1 cellular context compared by ENCODE assay signal in the genomic region with DNA sequence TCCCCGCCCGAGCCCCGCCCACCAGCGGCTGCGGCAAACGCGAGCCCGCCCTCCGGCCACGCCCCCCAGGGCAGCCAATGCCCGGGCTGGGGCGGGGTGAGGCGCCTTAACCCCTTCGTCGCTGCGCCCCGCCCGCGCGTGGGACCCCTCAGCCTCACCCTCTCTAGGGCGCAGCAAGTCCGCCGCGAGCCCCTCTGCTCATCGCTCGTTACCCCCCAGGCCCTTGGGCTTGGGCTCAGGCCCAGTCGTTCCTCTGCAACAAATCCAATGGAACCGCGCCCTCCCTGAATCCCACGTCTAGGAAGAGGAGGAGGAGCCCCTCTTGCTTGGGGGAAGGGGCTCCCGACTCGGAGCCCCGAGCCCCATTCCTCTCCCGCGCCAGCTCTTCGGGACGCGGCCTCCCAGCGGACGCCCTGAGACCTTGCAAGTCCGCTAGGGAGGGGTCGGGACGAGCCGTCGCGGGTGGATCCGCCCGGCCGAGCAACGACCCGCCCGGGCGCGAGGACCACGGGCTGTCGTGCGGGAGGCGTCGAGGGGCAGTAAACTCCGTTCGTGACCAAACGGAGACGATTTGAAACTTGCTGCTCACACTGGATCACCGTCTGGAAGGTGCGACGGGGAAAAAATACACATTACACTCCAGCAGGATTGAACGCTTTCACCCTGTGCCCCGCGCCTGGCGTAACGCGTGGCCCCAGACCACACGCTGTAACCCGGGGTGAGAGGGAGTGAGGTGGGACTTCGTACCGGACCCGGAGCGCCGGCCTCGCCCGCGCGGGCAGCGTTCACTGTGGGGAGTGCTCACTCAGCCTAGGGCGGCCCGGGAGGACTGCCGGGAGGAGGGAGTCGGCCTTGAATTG.
TF ChIP-seq lines count a peak whose summit lies in the region.

No MANE protein-coding gene starts in this region.

TF ChIP-seq in HEK293, 187 proteins besides CTCF, POLR2A, EP300 and RAD21 (continued from another document):
- TF ChIP-seq, protein P1, sequence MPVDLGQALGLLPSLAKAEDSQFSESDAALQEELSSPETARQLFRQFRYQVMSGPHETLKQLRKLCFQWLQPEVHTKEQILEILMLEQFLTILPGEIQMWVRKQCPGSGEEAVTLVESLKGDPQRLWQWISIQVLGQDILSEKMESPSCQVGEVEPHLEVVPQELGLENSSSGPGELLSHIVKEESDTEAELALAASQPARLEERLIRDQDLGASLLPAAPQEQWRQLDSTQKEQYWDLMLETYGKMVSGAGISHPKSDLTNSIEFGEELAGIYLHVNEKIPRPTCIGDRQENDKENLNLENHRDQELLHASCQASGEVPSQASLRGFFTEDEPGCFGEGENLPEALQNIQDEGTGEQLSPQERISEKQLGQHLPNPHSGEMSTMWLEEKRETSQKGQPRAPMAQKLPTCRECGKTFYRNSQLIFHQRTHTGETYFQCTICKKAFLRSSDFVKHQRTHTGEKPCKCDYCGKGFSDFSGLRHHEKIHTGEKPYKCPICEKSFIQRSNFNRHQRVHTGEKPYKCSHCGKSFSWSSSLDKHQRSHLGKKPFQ (tag by site-specific recombination; IDR thresholded peaks at IDR 0.05), result peak; percentile 74
- TF ChIP-seq KLF9 (tag by site-specific recombination; IDR thresholded peaks at IDR 0.05; ENCODE audit: low read depth), result peak; percentile 14
- peak; percentile 41; the same call in 1 of the 2 replicates for TF ChIP-seq ZFHX2 (tag by site-specific recombination; conservative IDR thresholded peaks at IDR 0.05)
- peak; percentile 86; the same call in 1 of the 2 replicates for TF ChIP-seq ZNF777 (tag by site-specific recombination; IDR thresholded peaks at IDR 0.05; ENCODE audit: borderline replicate concordance)
- TF ChIP-seq SCRT2 (tag by site-specific recombination; IDR thresholded peaks at IDR 0.05), result 0 out of 2 replicates have a peak, but pooled peaks have one; percentile 9
- peak; percentile 99 for TF ChIP-seq ZBTB7A (tag by site-specific recombination; IDR thresholded peaks at IDR 0.05; ENCODE audit: low read depth)
- peak; percentile 78 for TF ChIP-seq ZNF391 (tag by site-specific recombination; IDR thresholded peaks at IDR 0.05; ENCODE audit: borderline replicate concordance, low read depth)
- peak; percentile 65 for TF ChIP-seq ZNF341 (tag by site-specific recombination; IDR thresholded peaks at IDR 0.05; ENCODE audit: low read depth)
- peak; percentile 96 for TF ChIP-seq ZNF600 (tag by site-specific recombination; IDR thresholded peaks at IDR 0.05)
- peak; percentile 87 for TF ChIP-seq SP3 (tag by site-specific recombination; IDR thresholded peaks at IDR 0.05)
- no peak for TF ChIP-seq HOXD13 (CRISPR knock-in tag; IDR thresholded peaks at IDR 0.05; ENCODE audit: borderline replicate concordance)
- TF ChIP-seq, protein P2, sequence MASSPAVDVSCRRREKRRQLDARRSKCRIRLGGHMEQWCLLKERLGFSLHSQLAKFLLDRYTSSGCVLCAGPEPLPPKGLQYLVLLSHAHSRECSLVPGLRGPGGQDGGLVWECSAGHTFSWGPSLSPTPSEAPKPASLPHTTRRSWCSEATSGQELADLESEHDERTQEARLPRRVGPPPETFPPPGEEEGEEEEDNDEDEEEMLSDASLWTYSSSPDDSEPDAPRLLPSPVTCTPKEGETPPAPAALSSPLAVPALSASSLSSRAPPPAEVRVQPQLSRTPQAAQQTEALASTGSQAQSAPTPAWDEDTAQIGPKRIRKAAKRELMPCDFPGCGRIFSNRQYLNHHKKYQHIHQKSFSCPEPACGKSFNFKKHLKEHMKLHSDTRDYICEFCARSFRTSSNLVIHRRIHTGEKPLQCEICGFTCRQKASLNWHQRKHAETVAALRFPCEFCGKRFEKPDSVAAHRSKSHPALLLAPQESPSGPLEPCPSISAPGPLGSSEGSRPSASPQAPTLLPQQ (tag by site-specific recombination; IDR thresholded peaks at IDR 0.05), result peak; percentile 84
- TF ChIP-seq ZFP69B (tag by site-specific recombination; IDR thresholded peaks at IDR 0.05), result peak; percentile 46; the same call in 1 of the 2 replicates
- TF ChIP-seq, protein P3, sequence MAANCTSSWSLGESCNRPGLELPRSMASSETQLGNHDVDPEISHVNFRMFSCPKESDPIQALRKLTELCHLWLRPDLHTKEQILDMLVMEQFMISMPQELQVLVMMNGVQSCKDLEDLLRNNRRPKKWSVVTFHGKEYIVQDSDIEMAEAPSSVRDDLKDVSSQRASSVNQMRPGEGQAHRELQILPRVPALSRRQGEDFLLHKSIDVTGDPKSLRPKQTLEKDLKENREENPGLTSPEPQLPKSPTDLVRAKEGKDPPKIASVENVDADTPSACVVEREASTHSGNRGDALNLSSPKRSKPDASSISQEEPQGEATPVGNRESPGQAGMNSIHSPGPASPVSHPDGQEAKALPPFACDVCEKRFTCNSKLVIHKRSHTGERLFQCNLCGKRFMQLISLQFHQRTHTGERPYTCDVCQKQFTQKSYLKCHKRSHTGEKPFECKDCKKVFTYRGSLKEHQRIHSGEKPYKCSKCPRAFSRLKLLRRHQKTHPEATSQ (tag by site-specific recombination; IDR thresholded peaks at IDR 0.05), result peak; percentile 76; the same call in 1 of the 2 replicates
- TF ChIP-seq SP2 (tag by site-specific recombination; IDR thresholded peaks at IDR 0.05), result peak; percentile 78
- TF ChIP-seq, protein P4, sequence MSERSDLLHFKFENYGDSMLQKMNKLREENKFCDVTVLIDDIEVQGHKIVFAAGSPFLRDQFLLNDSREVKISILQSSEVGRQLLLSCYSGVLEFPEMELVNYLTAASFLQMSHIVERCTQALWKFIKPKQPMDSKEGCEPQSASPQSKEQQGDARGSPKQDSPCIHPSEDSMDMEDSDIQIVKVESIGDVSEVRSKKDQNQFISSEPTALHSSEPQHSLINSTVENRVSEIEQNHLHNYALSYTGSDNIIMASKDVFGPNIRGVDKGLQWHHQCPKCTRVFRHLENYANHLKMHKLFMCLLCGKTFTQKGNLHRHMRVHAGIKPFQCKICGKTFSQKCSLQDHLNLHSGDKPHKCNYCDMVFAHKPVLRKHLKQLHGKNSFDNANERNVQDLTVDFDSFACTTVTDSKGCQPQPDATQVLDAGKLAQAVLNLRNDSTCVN (tag by site-specific recombination; optimal IDR thresholded peaks at IDR 0.05), result peak; percentile 86
- TF ChIP-seq OVOL3 (tag by site-specific recombination; IDR thresholded peaks at IDR 0.05), result no peak; the same call in 1 of the 2 replicates
- TF ChIP-seq ZXDB (tag by site-specific recombination; IDR thresholded peaks at IDR 0.05), result peak; percentile 68; the same call in 1 of the 2 replicates
- peak; percentile 14 for TF ChIP-seq GLIS2 (tag by site-specific recombination; IDR thresholded peaks at IDR 0.05)
- peak; percentile 99 for TF ChIP-seq KLF10 (tag by site-specific recombination; IDR thresholded peaks at IDR 0.05)
- TF ChIP-seq KLF16 (tag by site-specific recombination; IDR thresholded peaks at IDR 0.05), result peak; percentile 36; the same call in 1 of the 2 replicates
- TF ChIP-seq ZNF155 (tag by site-specific recombination; IDR thresholded peaks at IDR 0.05), result no peak
- TF ChIP-seq, protein P5, sequence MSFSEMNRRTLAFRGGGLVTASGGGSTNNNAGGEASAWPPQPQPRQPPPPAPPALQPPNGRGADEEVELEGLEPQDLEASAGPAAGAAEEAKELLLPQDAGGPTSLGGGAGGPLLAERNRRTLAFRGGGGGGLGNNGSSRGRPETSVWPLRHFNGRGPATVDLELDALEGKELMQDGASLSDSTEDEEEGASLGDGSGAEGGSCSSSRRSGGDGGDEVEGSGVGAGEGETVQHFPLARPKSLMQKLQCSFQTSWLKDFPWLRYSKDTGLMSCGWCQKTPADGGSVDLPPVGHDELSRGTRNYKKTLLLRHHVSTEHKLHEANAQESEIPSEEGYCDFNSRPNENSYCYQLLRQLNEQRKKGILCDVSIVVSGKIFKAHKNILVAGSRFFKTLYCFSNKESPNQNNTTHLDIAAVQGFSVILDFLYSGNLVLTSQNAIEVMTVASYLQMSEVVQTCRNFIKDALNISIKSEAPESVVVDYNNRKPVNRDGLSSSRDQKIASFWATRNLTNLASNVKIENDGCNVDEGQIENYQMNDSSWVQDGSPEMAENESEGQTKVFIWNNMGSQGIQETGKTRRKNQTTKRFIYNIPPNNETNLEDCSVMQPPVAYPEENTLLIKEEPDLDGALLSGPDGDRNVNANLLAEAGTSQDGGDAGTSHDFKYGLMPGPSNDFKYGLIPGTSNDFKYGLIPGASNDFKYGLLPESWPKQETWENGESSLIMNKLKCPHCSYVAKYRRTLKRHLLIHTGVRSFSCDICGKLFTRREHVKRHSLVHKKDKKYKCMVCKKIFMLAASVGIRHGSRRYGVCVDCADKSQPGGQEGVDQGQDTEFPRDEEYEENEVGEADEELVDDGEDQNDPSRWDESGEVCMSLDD (tag by site-specific recombination; IDR thresholded peaks at IDR 0.05), result peak; percentile 96
- TF ChIP-seq HOXA7 (CRISPR knock-in tag; IDR thresholded peaks at IDR 0.05; ENCODE audit: borderline replicate concordance), result 0 out of 2 replicates have a peak, but pooled peaks have one; percentile 30
- TF ChIP-seq, protein P6, sequence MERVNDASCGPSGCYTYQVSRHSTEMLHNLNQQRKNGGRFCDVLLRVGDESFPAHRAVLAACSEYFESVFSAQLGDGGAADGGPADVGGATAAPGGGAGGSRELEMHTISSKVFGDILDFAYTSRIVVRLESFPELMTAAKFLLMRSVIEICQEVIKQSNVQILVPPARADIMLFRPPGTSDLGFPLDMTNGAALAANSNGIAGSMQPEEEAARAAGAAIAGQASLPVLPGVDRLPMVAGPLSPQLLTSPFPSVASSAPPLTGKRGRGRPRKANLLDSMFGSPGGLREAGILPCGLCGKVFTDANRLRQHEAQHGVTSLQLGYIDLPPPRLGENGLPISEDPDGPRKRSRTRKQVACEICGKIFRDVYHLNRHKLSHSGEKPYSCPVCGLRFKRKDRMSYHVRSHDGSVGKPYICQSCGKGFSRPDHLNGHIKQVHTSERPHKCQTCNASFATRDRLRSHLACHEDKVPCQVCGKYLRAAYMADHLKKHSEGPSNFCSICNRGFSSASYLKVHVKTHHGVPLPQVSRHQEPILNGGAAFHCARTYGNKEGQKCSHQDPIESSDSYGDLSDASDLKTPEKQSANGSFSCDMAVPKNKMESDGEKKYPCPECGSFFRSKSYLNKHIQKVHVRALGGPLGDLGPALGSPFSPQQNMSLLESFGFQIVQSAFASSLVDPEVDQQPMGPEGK (tag by site-specific recombination; IDR thresholded peaks at IDR 0.05), result peak; percentile 68
- no peak for TF ChIP-seq SETDB1 (IDR thresholded peaks at IDR 0.05; ENCODE audit: insufficient read length, low read length)
- TF ChIP-seq ZEB2 (tag by site-specific recombination; IDR thresholded peaks at IDR 0.05), result peak; percentile 86; the same call in 1 of the 2 replicates
- TF ChIP-seq SP7 (tag by site-specific recombination; IDR thresholded peaks at IDR 0.05), result peak; percentile 51
- 0 out of 2 replicates have a peak, but pooled peaks have one; percentile 20 for TF ChIP-seq BCL11A (tag by site-specific recombination; IDR thresholded peaks at IDR 0.05; ENCODE audit: low read depth)
- peak; percentile 99 for TF ChIP-seq ZBTB8A (tag by site-specific recombination; IDR thresholded peaks at IDR 0.05)
- peak; percentile 54; the same call in 1 of the 2 replicates for TF ChIP-seq ZNF629 (tag by site-specific recombination; IDR thresholded peaks at IDR 0.05)
- TF ChIP-seq EGR2 (tag by site-specific recombination; IDR thresholded peaks at IDR 0.05; ENCODE audit: low read depth), result peak; percentile 24
- TF ChIP-seq WT1 (tag by site-specific recombination; IDR thresholded peaks at IDR 0.05), result peak; percentile 88
- TF ChIP-seq ZBTB48 (tag by site-specific recombination; IDR thresholded peaks at IDR 0.05), result peak; percentile 63
- TF ChIP-seq KLF1 (tag by site-specific recombination; IDR thresholded peaks at IDR 0.05), result peak; percentile 74
- TF ChIP-seq ZSCAN30 (tag by site-specific recombination; IDR thresholded peaks at IDR 0.05), result peak; percentile 95
- no peak for TF ChIP-seq ZNF837 (tag by site-specific recombination; IDR thresholded peaks at IDR 0.05)
- TF ChIP-seq ZBTB20 (tag by site-specific recombination; IDR thresholded peaks at IDR 0.05), result peak; percentile 96
- 0 out of 2 replicates have a peak, but pooled peaks have one; percentile 59 for TF ChIP-seq ZNF660 (tag by site-specific recombination; IDR thresholded peaks at IDR 0.05)
TF ChIP-seq in HEK293: peak in this region for 53.
